ENCODE assay signal across 1 cellular context in the genomic region with DNA sequence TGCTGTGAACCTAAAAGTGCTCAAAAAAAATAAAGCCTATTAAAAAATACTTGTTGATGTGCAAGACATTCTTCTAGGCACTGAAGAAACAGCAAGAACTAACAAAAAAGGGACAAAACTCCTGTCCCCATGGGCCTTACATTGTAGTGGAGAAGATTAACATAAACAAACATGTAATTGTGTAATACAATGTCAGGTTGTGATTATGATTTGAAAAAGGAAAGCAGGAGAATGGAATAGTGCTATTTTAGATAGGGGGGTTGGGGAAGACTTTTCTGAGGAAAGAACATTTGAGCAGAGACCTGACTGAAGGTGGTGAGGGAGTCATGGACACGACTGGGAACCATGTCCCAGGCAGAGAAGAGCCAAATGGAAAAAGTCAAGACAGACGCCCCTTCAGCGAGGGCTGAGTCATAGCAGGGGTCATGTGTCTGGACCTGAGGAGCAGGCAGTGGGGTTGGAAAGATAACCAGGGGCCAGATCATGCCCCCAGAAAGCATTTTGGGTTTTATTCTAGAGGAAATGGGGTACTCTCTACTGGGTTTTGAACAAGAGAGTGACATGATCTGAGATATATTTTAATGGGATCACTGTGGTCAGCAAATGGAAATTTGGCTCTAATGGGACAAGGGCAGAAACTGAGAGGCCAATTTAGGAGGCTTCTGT.
TF ChIP-seq lines count a peak whose summit lies in the region.

No MANE protein-coding gene starts in this region.

TF ChIP-seq in K562, 482 proteins besides CTCF, POLR2A, EP300 and RAD21 (continued from another document and continues in another):
- TF ChIP-seq, protein P1, sequence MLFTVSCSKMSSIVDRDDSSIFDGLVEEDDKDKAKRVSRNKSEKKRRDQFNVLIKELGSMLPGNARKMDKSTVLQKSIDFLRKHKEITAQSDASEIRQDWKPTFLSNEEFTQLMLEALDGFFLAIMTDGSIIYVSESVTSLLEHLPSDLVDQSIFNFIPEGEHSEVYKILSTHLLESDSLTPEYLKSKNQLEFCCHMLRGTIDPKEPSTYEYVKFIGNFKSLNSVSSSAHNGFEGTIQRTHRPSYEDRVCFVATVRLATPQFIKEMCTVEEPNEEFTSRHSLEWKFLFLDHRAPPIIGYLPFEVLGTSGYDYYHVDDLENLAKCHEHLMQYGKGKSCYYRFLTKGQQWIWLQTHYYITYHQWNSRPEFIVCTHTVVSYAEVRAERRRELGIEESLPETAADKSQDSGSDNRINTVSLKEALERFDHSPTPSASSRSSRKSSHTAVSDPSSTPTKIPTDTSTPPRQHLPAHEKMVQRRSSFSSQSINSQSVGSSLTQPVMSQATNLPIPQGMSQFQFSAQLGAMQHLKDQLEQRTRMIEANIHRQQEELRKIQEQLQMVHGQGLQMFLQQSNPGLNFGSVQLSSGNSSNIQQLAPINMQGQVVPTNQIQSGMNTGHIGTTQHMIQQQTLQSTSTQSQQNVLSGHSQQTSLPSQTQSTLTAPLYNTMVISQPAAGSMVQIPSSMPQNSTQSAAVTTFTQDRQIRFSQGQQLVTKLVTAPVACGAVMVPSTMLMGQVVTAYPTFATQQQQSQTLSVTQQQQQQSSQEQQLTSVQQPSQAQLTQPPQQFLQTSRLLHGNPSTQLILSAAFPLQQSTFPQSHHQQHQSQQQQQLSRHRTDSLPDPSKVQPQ (CRISPR knock-in tag; IDR thresholded peaks at IDR 0.05; ENCODE audit: borderline replicate concordance) = no peak
- TF ChIP-seq HBP1 (CRISPR knock-in tag; IDR thresholded peaks at IDR 0.05) (no peak), TAF7 (tag; IDR thresholded peaks at IDR 0.05) (no peak), ETS1 (conservative IDR thresholded peaks at IDR 0.05; ENCODE audit: control insufficient read depth, low read depth, low read length) (no peak), NUFIP1 (IDR thresholded peaks at IDR 0.05; ENCODE audit: partially characterized antibody) (no peak), ELF1 (tag; IDR thresholded peaks at IDR 0.05) (peak; percentile 44; the same call in 1 of the 2 replicates), FOXA3 (CRISPR knock-in tag; conservative IDR thresholded peaks at IDR 0.05 in 1 of 2, IDR thresholded peaks at IDR 0.05 in 1 of 2) (peak in 1 of 2 experiments; percentile 85; a peak in 3 of 4 replicates), NFIX (CRISPR knock-in tag; IDR thresholded peaks at IDR 0.05; ENCODE audit: low read depth) (no peak), ELF4 (CRISPR knock-in tag; IDR thresholded peaks at IDR 0.05) (0 out of 2 replicates have a peak, but pooled peaks have one; percentile 53), THAP12 (CRISPR knock-in tag; IDR thresholded peaks at IDR 0.05) (no peak), RNF2 (IDR thresholded peaks at IDR 0.05) (no peak), PHB (CRISPR knock-in tag; IDR thresholded peaks at IDR 0.05) (no peak), NFE2 (IDR thresholded peaks at IDR 0.05; ENCODE audit: low read depth) (peak; percentile 62), MECOM (CRISPR knock-in tag; IDR thresholded peaks at IDR 0.05) (no peak), ZNF699 (CRISPR knock-in tag; IDR thresholded peaks at IDR 0.05; ENCODE audit: insufficient replicate concordance) (no peak), PHF8 (IDR thresholded peaks at IDR 0.05; ENCODE audit: borderline replicate concordance, low read length) (no peak), ZBTB12 (CRISPR knock-in tag; IDR thresholded peaks at IDR 0.05) (no peak), ZNF589 (CRISPR knock-in tag; IDR thresholded peaks at IDR 0.05; ENCODE audit: low read depth) (no peak), ZNF780A (CRISPR knock-in tag; IDR thresholded peaks at IDR 0.05) (no peak), ZNF280A (IDR thresholded peaks at IDR 0.05; ENCODE audit: low read depth, partially characterized antibody) (no peak), KDM4B (IDR thresholded peaks at IDR 0.05; ENCODE audit: borderline replicate concordance in 2 of 2, low read depth in 1 of 2) (no peak), ZNF57 (CRISPR knock-in tag; IDR thresholded peaks at IDR 0.05) (no peak), ZNF140 (CRISPR knock-in tag; IDR thresholded peaks at IDR 0.05) (no peak), BMI1 (IDR thresholded peaks at IDR 0.05; ENCODE audit: low read length) (no peak), ELK3 (CRISPR knock-in tag; IDR thresholded peaks at IDR 0.05) (no peak), GTF2E2 (tag; IDR thresholded peaks at IDR 0.05) (peak; percentile 58; the same call in 1 of the 2 replicates), SRF (CRISPR knock-in tag; IDR thresholded peaks at IDR 0.05) (no peak), CTCFL (IDR thresholded peaks at IDR 0.05; ENCODE audit: borderline replicate concordance, insufficient read depth, low read depth, low read length, poor library complexity, severe bottlenecking) (no peak), RB1 (IDR thresholded peaks at IDR 0.05; ENCODE audit: low read depth) (no peak), ZNF76 (CRISPR knock-in tag; IDR thresholded peaks at IDR 0.05; ENCODE audit: borderline replicate concordance) (no peak), CEBPB (tag; IDR thresholded peaks at IDR 0.05) (peak; percentile 84), ATF2 (CRISPR knock-in tag; IDR thresholded peaks at IDR 0.05) (no peak), ETV1 (tag; conservative IDR thresholded peaks at IDR 0.05; ENCODE audit: low read depth) (peak; percentile 49), ZSCAN29 (IDR thresholded peaks at IDR 0.05) (no peak), TBP (optimal IDR thresholded peaks at IDR 0.05; ENCODE audit: low read depth, low read length) (no peak), FOXP1 (CRISPR knock-in tag; IDR thresholded peaks at IDR 0.05) (no peak), JUND (IDR thresholded peaks at IDR 0.05; ENCODE audit: borderline replicate concordance, low read depth, low read length) (peak; percentile 80), JUND (tag; IDR thresholded peaks at IDR 0.05; ENCODE audit: borderline replicate concordance, low read depth, low read length) (peak; percentile 87; the same call in 2 of the 3 replicates), ZNF23 (CRISPR knock-in tag; IDR thresholded peaks at IDR 0.05) (no peak)
- TF ChIP-seq, protein P2, sequence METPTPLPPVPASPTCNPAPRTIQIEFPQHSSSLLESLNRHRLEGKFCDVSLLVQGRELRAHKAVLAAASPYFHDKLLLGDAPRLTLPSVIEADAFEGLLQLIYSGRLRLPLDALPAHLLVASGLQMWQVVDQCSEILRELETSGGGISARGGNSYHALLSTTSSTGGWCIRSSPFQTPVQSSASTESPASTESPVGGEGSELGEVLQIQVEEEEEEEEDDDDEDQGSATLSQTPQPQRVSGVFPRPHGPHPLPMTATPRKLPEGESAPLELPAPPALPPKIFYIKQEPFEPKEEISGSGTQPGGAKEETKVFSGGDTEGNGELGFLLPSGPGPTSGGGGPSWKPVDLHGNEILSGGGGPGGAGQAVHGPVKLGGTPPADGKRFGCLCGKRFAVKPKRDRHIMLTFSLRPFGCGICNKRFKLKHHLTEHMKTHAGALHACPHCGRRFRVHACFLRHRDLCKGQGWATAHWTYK (CRISPR knock-in tag; IDR thresholded peaks at IDR 0.05) = no peak
- TF ChIP-seq, protein P3, sequence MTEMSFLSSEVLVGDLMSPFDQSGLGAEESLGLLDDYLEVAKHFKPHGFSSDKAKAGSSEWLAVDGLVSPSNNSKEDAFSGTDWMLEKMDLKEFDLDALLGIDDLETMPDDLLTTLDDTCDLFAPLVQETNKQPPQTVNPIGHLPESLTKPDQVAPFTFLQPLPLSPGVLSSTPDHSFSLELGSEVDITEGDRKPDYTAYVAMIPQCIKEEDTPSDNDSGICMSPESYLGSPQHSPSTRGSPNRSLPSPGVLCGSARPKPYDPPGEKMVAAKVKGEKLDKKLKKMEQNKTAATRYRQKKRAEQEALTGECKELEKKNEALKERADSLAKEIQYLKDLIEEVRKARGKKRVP (CRISPR knock-in tag; IDR thresholded peaks at IDR 0.05) = 0 out of 2 replicates have a peak, but pooled peaks have one; percentile 16
- TF ChIP-seq, protein P4, sequence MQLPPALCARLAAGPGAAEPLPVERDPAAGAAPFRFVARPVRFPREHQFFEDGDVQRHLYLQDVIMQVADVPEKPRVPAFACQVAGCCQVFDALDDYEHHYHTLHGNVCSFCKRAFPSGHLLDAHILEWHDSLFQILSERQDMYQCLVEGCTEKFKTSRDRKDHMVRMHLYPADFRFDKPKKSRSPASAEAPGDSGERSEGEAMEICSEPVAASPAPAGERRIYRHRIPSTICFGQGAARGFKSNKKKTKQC (CRISPR knock-in tag; IDR thresholded peaks at IDR 0.05) = no peak
